24 cellular contexts compared by ENCODE assay signal in the genomic region with DNA sequence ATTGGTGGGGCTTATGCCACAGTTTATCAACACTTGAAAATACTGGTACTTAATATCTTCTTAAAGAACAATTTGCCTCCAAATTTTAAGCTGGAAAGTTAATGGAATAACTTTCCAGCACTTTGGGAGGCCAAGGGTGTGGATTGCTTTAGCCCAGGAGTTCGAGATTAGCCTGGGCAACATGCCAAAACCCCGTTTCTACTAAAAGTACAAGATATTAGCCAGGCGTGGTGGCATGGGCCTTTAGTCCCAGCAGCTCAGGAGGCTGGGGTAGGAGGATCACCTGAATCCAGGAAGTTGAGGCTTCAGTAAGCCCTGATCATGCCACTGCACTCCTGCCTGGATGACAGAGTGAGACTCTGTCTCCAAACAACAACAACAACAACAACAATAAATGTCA. TPM values are rescaled to one million over a fixed set of nuclear protein-coding genes. Genes with fewer than 3 reads are reported as not detected.
"Had no signal": no experiment of that assay in that cellular context is flagged by ENCODE, and none has a peak within 500 bp of the region (broad histone marks: within the 10 kb centered on the region; RNA-seq: fewer than 3 reads in every experiment).

No MANE protein-coding gene starts in this region.

- H3K27me3 Mint-ChIP-seq: activated naive CD8-positive, alpha-beta T cell treated with anti-CD3 and anti-CD28 coated beads, Interleukin-2, amount 10 ng/mL, durations not matched to agents 7 days and 5 days had no signal

- ATAC-seq: activated CD4-positive, CD25-positive, alpha-beta regulatory T cell treated with anti-CD3 and anti-CD28 coated beads, Interleukin-2, amount 50 U/mL, for 24 hours; activated CD8-positive, alpha-beta T cell treated with anti-CD3 and anti-CD28 coated beads, Interleukin-2, amount 10 ng/mL, durations not matched to agents 7 days and 5 days; PC-3 had no signal

- DNase-seq: activated CD4-positive, alpha-beta T cell treated with anti-CD3 and anti-CD28 coated beads for 4 hours; activated CD4-positive, alpha-beta T cell treated with anti-CD3 and anti-CD28 coated beads, Interleukin-2, amount 50 U/mL, for 4 hours; activated CD8-positive, alpha-beta memory T cell treated with anti-CD3 and anti-CD28 coated beads, Interleukin-2, amount 50 U/mL, for 48 hours; activated CD8-positive, alpha-beta T cell treated with anti-CD3 and anti-CD28 coated beads, Interleukin-2, amount 10 ng/mL, durations not matched to agents 7 days and 5 days; activated naive CD4-positive, alpha-beta T cell treated with anti-CD3 and anti-CD28 coated beads, Interleukin-2, amount 50 U/mL, for 16 hours; activated naive CD8-positive, alpha-beta T cell treated with anti-CD3 and anti-CD28 coated beads, Interleukin-2, amount 10 ng/mL, durations not matched to agents 7 days and 5 days; activated T-cell treated with anti-CD3 and anti-CD28 coated beads, Interleukin-2, amount 50 U/mL, for 1 hour; anterior cingulate cortex; cerebellar nuclear complex; KG1; NCI-H1048; NCI-H1417; NCI-H1930; NCI-H2107; NCI-H510A treated with DMSO at 0.1 percent for 48 hours; PC-3; SHP77 treated with DMSO at 0.1 percent for 48 hours; T-helper 2 cell; T1000; WERI-Rb-1 had no signal

- H3K4me3 ChIP-seq: adrenal gland had no signal

- H3K4me3 Mint-ChIP-seq: activated CD8-positive, alpha-beta T cell treated with anti-CD3 and anti-CD28 coated beads, Interleukin-2, amount 10 ng/mL, durations not matched to agents 7 days and 5 days; activated naive CD8-positive, alpha-beta T cell treated with anti-CD3 and anti-CD28 coated beads, Interleukin-2, amount 10 ng/mL, durations not matched to agents 7 days and 5 days had no signal

- H3K36me3 Mint-ChIP-seq: activated naive CD8-positive, alpha-beta T cell treated with anti-CD3 and anti-CD28 coated beads, Interleukin-2, amount 10 ng/mL, durations not matched to agents 7 days and 5 days had no signal

- H3K27ac Mint-ChIP-seq: activated CD8-positive, alpha-beta T cell treated with anti-CD3 and anti-CD28 coated beads, Interleukin-2, amount 10 ng/mL, durations not matched to agents 7 days and 5 days; activated naive CD8-positive, alpha-beta T cell treated with anti-CD3 and anti-CD28 coated beads, Interleukin-2, amount 10 ng/mL, durations not matched to agents 7 days and 5 days had no signal

- H3K27me3 ChIP-seq: adrenal gland had no signal

- H3K9me3 ChIP-seq: adrenal gland had no signal

- H3K4me1 Mint-ChIP-seq: activated naive CD8-positive, alpha-beta T cell treated with anti-CD3 and anti-CD28 coated beads, Interleukin-2, amount 10 ng/mL, durations not matched to agents 7 days and 5 days had no signal

- H3K4me1 ChIP-seq: adrenal gland had no signal

- H3K9me3 Mint-ChIP-seq: activated naive CD8-positive, alpha-beta T cell treated with anti-CD3 and anti-CD28 coated beads, Interleukin-2, amount 10 ng/mL, durations not matched to agents 7 days and 5 days had no signal

- H3K36me3 ChIP-seq: adrenal gland, WERI-Rb-1 had no signal

RNA-seq across cellular contexts. Expression of gene PRF1, which starts 56.0 kb away (rescaled TPM):
- total RNA-seq: LHCN-M2, M059J, PC-3 had no signal
